ENCODE assay signal across 10 cellular contexts in the genomic region with DNA sequence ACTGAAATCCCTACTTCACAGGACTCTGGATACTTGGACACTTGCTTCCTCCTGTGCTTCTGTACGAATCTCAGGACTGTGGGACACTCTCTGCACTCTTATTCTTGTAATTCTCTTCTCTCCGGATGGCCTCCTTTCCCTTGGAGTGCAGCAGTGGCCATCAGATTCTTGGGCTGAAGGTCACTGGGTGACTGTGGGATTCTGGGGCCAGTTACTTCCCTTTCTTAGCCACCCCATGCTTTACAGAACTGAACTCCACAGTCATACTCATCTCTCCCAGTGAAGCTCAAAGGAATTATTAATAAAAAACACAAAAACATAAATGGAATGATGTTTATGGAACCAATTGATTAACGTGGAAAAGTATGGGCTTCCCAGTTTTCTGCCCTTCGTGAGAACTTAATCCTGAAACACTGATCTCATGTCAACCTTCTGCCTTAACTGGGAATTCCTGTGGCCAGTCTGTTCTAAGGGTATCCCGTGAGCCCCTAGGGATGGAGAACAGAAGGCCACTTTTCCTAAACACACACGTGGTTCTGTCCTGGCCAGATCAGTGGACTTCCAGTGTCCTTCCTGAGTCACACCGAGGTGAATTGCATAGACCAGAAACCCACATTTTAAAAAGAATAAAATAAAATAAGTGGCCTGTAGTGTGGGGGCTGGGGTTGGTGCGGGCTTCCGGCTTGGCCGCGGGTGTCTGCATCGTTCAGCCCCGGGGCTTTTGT. TPM values are rescaled to one million over a fixed set of nuclear protein-coding genes. Genes with fewer than 3 reads are reported as not detected.
A peak's percentile ranks its signal among the peaks of the same experiment; 100 is the strongest.
DNase-seq lines count a peak whose midpoint lies in the region; ATAC-seq, FAIRE-seq and TF ChIP-seq lines count a peak whose summit lies in the region.
"Had no signal": no experiment of that assay in that cellular context is flagged by ENCODE, and none has a peak within 500 bp of the region (broad histone marks: within the 10 kb centered on the region; RNA-seq: fewer than 3 reads in every experiment).

No MANE protein-coding gene starts in this region.

- TF ChIP-seq RAD21 in A549 (conservative IDR thresholded peaks at IDR 0.05 in 1 of 2, IDR thresholded peaks at IDR 0.05 in 1 of 2) = no peak

- H3K4me1 ChIP-seq in A549 (peaks cover 6% of the 10 kb centered on the region; the same call in 1 of the 3 replicates), Karpas-422 (ENCODE audit: low read length) (peaks cover 14% of the 10 kb centered on the region), ectodermal cell (ENCODE audit: control insufficient read depth, insufficient read depth, low read length) (no peaks in the 10 kb centered on the region)

- TF ChIP-seq EP300 in A549 (IDR thresholded peaks at IDR 0.05) = no peak

- peak overlapping the region; percentile 17 for H3K4me3 Mint-ChIP-seq in natural killer cell treated with Interleukin-12 subunit alpha and Interleukin-12 subunit beta and Interleukin-15 and Interleukin-18, amount 100 ng/mL, for 72 hours
- no peak overlapping the region for H3K4me3 Mint-ChIP-seq in activated CD4-positive, alpha-beta T cell treated with anti-CD3 and anti-CD28 coated beads, Interleukin-2, amount 10 ng/mL, durations not matched to agents 7 days and 5 days

- H3K9ac ChIP-seq in Karpas-422 (ENCODE audit: low read length) = peak overlapping the region; percentile 59

- WGBS in A549 (ENCODE audit: missing lambda C conversion rate) = 14% methylated on average over 13 of the region's 13 CpGs
- 17 to 20% methylated on average over 12 of the region's 13 CpGs for WGBS in ectodermal cell, 2 experiments

- no peaks in the 10 kb centered on the region for H3K79me2 ChIP-seq in Karpas-422 (ENCODE audit: low read length)

- no peaks in the 10 kb centered on the region for H3K9me3 ChIP-seq in A549
- H3K9me3 ChIP-seq in Karpas-422 (ENCODE audit: low read length) = no peaks in the 10 kb centered on the region
- no peaks in the 10 kb centered on the region for H3K9me3 ChIP-seq in ectodermal cell (ENCODE audit: control insufficient read depth, low read length)

- POLR2A ChIA-PET in A549 (lab: Yijun Ruan, JAX) = interaction anchor here (1.0 kb wide), 1 partner anchor 12 kb away, joined by 5 read pairs; no protein-coding TSS in a partner anchor
- POLR2A ChIA-PET in activated CD4-positive, alpha-beta T cell treated with anti-CD3 and anti-CD28 coated beads, Interleukin-2, amount 10 ng/mL, durations not matched to agents 7 days and 5 days (lab: Charles Lee) = interaction anchor here (0.6 kb wide), 1 partner anchor 121 kb away, joined by 3 read pairs; no protein-coding TSS in a partner anchor

- H3K27ac Mint-ChIP-seq in natural killer cell treated with Interleukin-12 subunit alpha and Interleukin-12 subunit beta and Interleukin-15 and Interleukin-18, amount 100 ng/mL, for 72 hours = no peak overlapping the region
- no peak overlapping the region for H3K27ac Mint-ChIP-seq in activated CD4-positive, alpha-beta T cell treated with anti-CD3 and anti-CD28 coated beads, Interleukin-2, amount 10 ng/mL, durations not matched to agents 7 days and 5 days

- no peak for TF ChIP-seq CTCF in A549 (IDR thresholded peaks at IDR 0.05)

- H2AFZ ChIP-seq in Karpas-422 (ENCODE audit: low read length) = peak overlapping the region; percentile 74; the same call in 1 of the 2 replicates

- no peak for FAIRE-seq in A549 (lab: Jason Lieb, UNC)

- ATAC-seq in A549 = no peak; a peak in 2 of 6 replicates
- ATAC-seq in natural killer cell treated with Interleukin-12 subunit alpha and Interleukin-12 subunit beta and Interleukin-15 and Interleukin-18, amount 100 ng/mL, for 72 hours = no peak
- ATAC-seq in esophagus mucosa = no peak
- ATAC-seq in GM19328 (IDR thresholded peaks at IDR 0.05; ENCODE audit: unreplicated experiment) = no peak

- H3K36me3 ChIP-seq in Karpas-422 (ENCODE audit: insufficient read depth, low read length) (no peaks in the 10 kb centered on the region), ectodermal cell (ENCODE audit: control insufficient read depth, insufficient read depth, low read length) (no peaks in the 10 kb centered on the region)
- H3K36me3 ChIP-seq: SJSA1 had no signal

- no peaks in the 10 kb centered on the region for H3K9me3 Mint-ChIP-seq in natural killer cell treated with Interleukin-12 subunit alpha and Interleukin-12 subunit beta and Interleukin-15 and Interleukin-18, amount 100 ng/mL, for 72 hours
- H3K9me3 Mint-ChIP-seq in activated CD4-positive, alpha-beta T cell treated with anti-CD3 and anti-CD28 coated beads, Interleukin-2, amount 10 ng/mL, durations not matched to agents 7 days and 5 days = no peaks in the 10 kb centered on the region

- peak overlapping the region in 1 of 2 experiments; percentile 45; a peak in 2 of 6 replicates for H3K27ac ChIP-seq in A549
- H3K27ac ChIP-seq in Karpas-422 (ENCODE audit: low read length) = no peak overlapping the region
- H3K27ac ChIP-seq in ectodermal cell (ENCODE audit: insufficient read depth, low read depth, low read length, poor library complexity, severe bottlenecking) = no peak overlapping the region
- H3K27ac ChIP-seq: C4-2B, SJSA1 had no signal

- H3K27me3 ChIP-seq in Karpas-422 (ENCODE audit: low read length) (peaks cover 3% of the 10 kb centered on the region; the same call in 1 of the 2 replicates), ectodermal cell (ENCODE audit: control insufficient read depth, insufficient read depth, low read length, poor library complexity, severe bottlenecking) (peaks cover 98% of the 10 kb centered on the region)

- no peak for DNase-seq in A549 (ENCODE audit: low read depth in 1 of 2, low spot score in 1 of 2)
- no peak for DNase-seq in Karpas-422
- no peak for DNase-seq in natural killer cell treated with Interleukin-12 subunit alpha and Interleukin-12 subunit beta and Interleukin-15 and Interleukin-18, amount 100 ng/mL, for 72 hours (ENCODE audit: low spot score)
- DNase-seq in activated CD4-positive, alpha-beta T cell treated with anti-CD3 and anti-CD28 coated beads, Interleukin-2, amount 10 ng/mL, durations not matched to agents 7 days and 5 days = no peak
- DNase-seq in NCI-H345 (lab: John Stamatoyannopoulos, UW) = no peak

- H3K4me3 ChIP-seq in A549 (peak overlapping the region; percentile 48), Karpas-422 (ENCODE audit: low read length) (peak overlapping the region; percentile 62), ectodermal cell (ENCODE audit: insufficient read depth, low read depth, low read length) (peak overlapping the region; percentile 21)

- H4K20me1 ChIP-seq in Karpas-422 (ENCODE audit: insufficient read depth, low read depth, low read length) = no peaks in the 10 kb centered on the region

- CTCF ChIA-PET in A549 (lab: Yijun Ruan, JAX) = interaction anchor here (0.9 to 1.7 kb wide), 7 partner anchors 12 to 79 kb away, joined by 3 to 9 read pairs (median 3); no protein-coding TSS in a partner anchor
- CTCF ChIA-PET in activated CD4-positive, alpha-beta T cell treated with anti-CD3 and anti-CD28 coated beads, Interleukin-2, amount 10 ng/mL, durations not matched to agents 7 days and 5 days (lab: Charles Lee) = interaction anchor here (0.6 to 3.0 kb wide), 7 partner anchors 10 to 556 kb away, joined by 3 to 14 read pairs (median 4); no protein-coding TSS in a partner anchor

- peaks cover 31 to 42% of the 10 kb centered on the region in 2 donors for H3K4me1 Mint-ChIP-seq in natural killer cell treated with Interleukin-12 subunit alpha and Interleukin-12 subunit beta and Interleukin-15 and Interleukin-18, amount 100 ng/mL, for 72 hours (ENCODE audit: low read depth in 2 of 2)
- H3K4me1 Mint-ChIP-seq in activated CD4-positive, alpha-beta T cell treated with anti-CD3 and anti-CD28 coated beads, Interleukin-2, amount 10 ng/mL, durations not matched to agents 7 days and 5 days = peaks cover 26% of the 10 kb centered on the region

- peaks cover 58 to 89% of the 10 kb centered on the region in 2 donors for H3K27me3 Mint-ChIP-seq in natural killer cell treated with Interleukin-12 subunit alpha and Interleukin-12 subunit beta and Interleukin-15 and Interleukin-18, amount 100 ng/mL, for 72 hours
- peaks cover 87% of the 10 kb centered on the region for H3K27me3 Mint-ChIP-seq in activated CD4-positive, alpha-beta T cell treated with anti-CD3 and anti-CD28 coated beads, Interleukin-2, amount 10 ng/mL, durations not matched to agents 7 days and 5 days

- no peaks in the 10 kb centered on the region for H3K9me2 ChIP-seq in Karpas-422 (replicated peaks; ENCODE audit: insufficient read depth, low read length)

- no peak for TF ChIP-seq POLR2A in A549 (IDR thresholded peaks at IDR 0.05; ENCODE audit: low read length)

- H3K4me2 ChIP-seq in A549 = peak overlapping the region; percentile 98
- peak overlapping the region; percentile 90 for H3K4me2 ChIP-seq in Karpas-422 (ENCODE audit: low read depth, low read length, poor library complexity, severe bottlenecking)

- H3K36me3 Mint-ChIP-seq in natural killer cell treated with Interleukin-12 subunit alpha and Interleukin-12 subunit beta and Interleukin-15 and Interleukin-18, amount 100 ng/mL, for 72 hours = peaks cover 7% of the 10 kb centered on the region
- H3K36me3 Mint-ChIP-seq in activated CD4-positive, alpha-beta T cell treated with anti-CD3 and anti-CD28 coated beads, Interleukin-2, amount 10 ng/mL, durations not matched to agents 7 days and 5 days (ENCODE audit: low read depth) = no peaks in the 10 kb centered on the region

TF ChIP-seq in A549, 52 proteins besides CTCF, POLR2A, EP300 and RAD21 (continues in another document):
- no peak for TF ChIP-seq MAFK (IDR thresholded peaks at IDR 0.05; ENCODE audit: partially characterized antibody)
- no peak for TF ChIP-seq CHD2 (IDR thresholded peaks at IDR 0.05; ENCODE audit: low read length, partially characterized antibody)
- TF ChIP-seq, protein P1, sequence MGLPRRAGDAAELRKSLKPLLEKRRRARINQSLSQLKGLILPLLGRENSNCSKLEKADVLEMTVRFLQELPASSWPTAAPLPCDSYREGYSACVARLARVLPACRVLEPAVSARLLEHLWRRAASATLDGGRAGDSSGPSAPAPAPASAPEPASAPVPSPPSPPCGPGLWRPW (IDR thresholded peaks at IDR 0.05) = no peak
- no peak for TF ChIP-seq NR3C1 (IDR thresholded peaks at IDR 0.05)

RNA-seq across cellular contexts. Expression of gene HLA-E, which starts 23.6 kb away (rescaled TPM):
- polyA plus RNA-seq in A549 (2011; rRNA removed) (38.3 and 40.0 TPM in 2 replicates), A549 (2017; fragmentation: RNase III; extraction: RNeasy Plus Mini Kit Qiagen cat#74134 plus additional on column Dnase treatment) (33.6 to 41.7 TPM (median 40.3 TPM) in 3 replicates)
- polyA plus RNA-seq in A549 (2012; cell fraction: cytosol; rRNA removed) = 26.0 and 28.5 TPM in 2 replicates
- polyA plus RNA-seq in A549 (2012; cell fraction: nucleus; rRNA removed) = 37.9 and 38.5 TPM in 2 replicates
- polyA minus RNA-seq in A549 (2011; rRNA and poly(A)+ RNA removed) = 23.6 and 24.0 TPM in 2 replicates
- 306 and 677 TPM in 2 replicates for total RNA-seq in Karpas-422 (2014; rRNA removed; shearing (Covaris generic); ENCODE audit: low replicate concordance)
- polyA plus RNA-seq in ectodermal cell (2013, experiment 1 of 4) = 34.6 TPM
- polyA plus RNA-seq in ectodermal cell (2013, experiment 2 of 4) = 30.3 TPM
- polyA plus RNA-seq in ectodermal cell (2013, experiment 3 of 4) = 28.4 TPM
- 33.7 TPM for polyA plus RNA-seq in ectodermal cell (2013, experiment 4 of 4)
- total RNA-seq in natural killer cell treated with Interleukin-12 subunit alpha and Interleukin-12 subunit beta and Interleukin-15 and Interleukin-18, amount 100 ng/mL, for 72 hours = 100 to 1,000 TPM; 355 to 567 TPM
- 190 TPM for total RNA-seq in esophagus mucosa
- 100 to 1,000 TPM; 706 to 753 TPM for total RNA-seq in activated CD4-positive, alpha-beta T cell treated with anti-CD3 and anti-CD28 coated beads, Interleukin-2, amount 10 ng/mL, durations not matched to agents 7 days and 5 days
